15 cellular contexts compared by ENCODE assay signal in the genomic region with DNA sequence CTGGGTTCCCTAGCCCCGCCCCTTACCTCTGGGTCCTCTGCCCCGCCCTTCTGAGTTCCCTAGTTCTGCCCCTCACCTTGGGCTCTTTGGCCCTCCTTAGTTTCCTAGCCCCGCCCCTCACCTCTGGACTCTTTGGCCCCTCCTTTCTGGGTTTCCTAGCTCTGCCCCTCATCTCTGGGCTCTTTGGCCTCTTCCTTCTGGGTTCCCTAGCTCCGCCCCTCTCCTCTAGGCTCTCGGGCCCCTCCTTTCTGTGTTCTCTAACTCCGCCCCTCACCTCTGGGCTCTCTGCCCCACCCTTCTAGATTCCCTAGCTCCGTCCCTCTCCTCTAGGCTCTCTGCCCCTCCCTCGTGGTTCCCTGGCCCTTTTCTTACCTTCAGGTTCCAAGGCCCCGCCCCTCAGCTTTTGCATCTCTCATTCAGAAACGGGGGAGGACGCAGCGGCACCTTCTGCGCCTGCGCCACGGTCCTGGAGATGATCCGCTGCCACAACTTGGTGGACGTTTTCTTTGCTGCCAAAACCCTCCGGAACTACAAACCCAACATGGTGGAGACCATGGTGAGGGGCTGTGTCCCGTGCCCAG.
DNase-seq lines count a peak whose midpoint lies in the region; ATAC-seq, FAIRE-seq and TF ChIP-seq lines count a peak whose summit lies in the region.
"Had no signal": no experiment of that assay in that cellular context is flagged by ENCODE, and none has a peak within 500 bp of the region (broad histone marks: within the 10 kb centered on the region; RNA-seq: fewer than 3 reads in every experiment).

No MANE protein-coding gene starts in this region.

- H3K36me3 ChIP-seq in ES-I3 (ENCODE audit: insufficient read depth, low read length) (no peaks in the 10 kb centered on the region), endothelial cell of umbilical vein (ENCODE audit: control insufficient read depth in 2 of 2, extremely low read depth in 1 of 2, insufficient read depth in 2 of 2, low read length in 2 of 2) (no peaks in the 10 kb centered on the region), mucosa of descending colon (ENCODE audit: low read depth) (no peaks in the 10 kb centered on the region)
- H3K36me3 ChIP-seq in naive thymus-derived CD4-positive, alpha-beta T cell (ENCODE audit: control insufficient read depth in 2 of 3, insufficient read depth in 3 of 3, low read length in 3 of 3), result no peaks in the 10 kb centered on the region
- H3K36me3 ChIP-seq in effector memory CD4-positive, alpha-beta T cell (ENCODE audit: control insufficient read depth, insufficient read depth, low read length), result no peaks in the 10 kb centered on the region

- CTCF ChIA-PET in endothelial cell of umbilical vein (lab: Charles Lee), result no interaction called here
- CTCF ChIA-PET in naive thymus-derived CD4-positive, alpha-beta T cell (lab: Charles Lee), result no interaction called here

- H2AFZ ChIP-seq in endothelial cell of umbilical vein (ENCODE audit: low read depth, low read length), result peak overlapping the region; percentile 31

- ATAC-seq in mucosa of descending colon, result peak; percentile 71
- no peak for ATAC-seq in naive thymus-derived CD4-positive, alpha-beta T cell
- no peak for ATAC-seq in HG03280 (IDR thresholded peaks at IDR 0.05; ENCODE audit: unreplicated experiment)

- peaks cover 6% of the 10 kb centered on the region; the same call in 1 of the 2 replicates for H3K4me1 ChIP-seq in ES-I3 (ENCODE audit: insufficient read depth, low read length)
- no peaks in the 10 kb centered on the region for H3K4me1 ChIP-seq in endothelial cell of umbilical vein (ENCODE audit: control insufficient read depth, extremely low read depth, insufficient read depth, low read length)
- H3K4me1 ChIP-seq in mucosa of descending colon (ENCODE audit: low read depth), result no peaks in the 10 kb centered on the region
- no peaks in the 10 kb centered on the region for H3K4me1 ChIP-seq in naive thymus-derived CD4-positive, alpha-beta T cell (ENCODE audit: control insufficient read depth in 2 of 2, insufficient read depth in 2 of 2, low read length in 2 of 2)
- no peaks in the 10 kb centered on the region for H3K4me1 ChIP-seq in effector memory CD4-positive, alpha-beta T cell (ENCODE audit: control insufficient read depth, insufficient read depth, low read length, poor library complexity, severe bottlenecking)

- peaks cover 0 to 7% (median 1%) of the 10 kb centered on the region in 5 donors for H3K27me3 Mint-ChIP-seq in naive thymus-derived CD4-positive, alpha-beta T cell

- H3K9me3 ChIP-seq in ES-I3 (ENCODE audit: control insufficient read depth, insufficient read depth, low read length) (no peaks in the 10 kb centered on the region), endothelial cell of umbilical vein (replicated peaks; ENCODE audit: control insufficient read depth, insufficient read depth, low read length) (no peaks in the 10 kb centered on the region), mucosa of descending colon (no peaks in the 10 kb centered on the region)
- H3K9me3 ChIP-seq in naive thymus-derived CD4-positive, alpha-beta T cell (ENCODE audit: control insufficient read depth in 2 of 3, low read length in 3 of 3), result no peaks in the 10 kb centered on the region
- no peaks in the 10 kb centered on the region for H3K9me3 ChIP-seq in effector memory CD4-positive, alpha-beta T cell (ENCODE audit: control insufficient read depth, low read length)

- H3K4me1 Mint-ChIP-seq in naive thymus-derived CD4-positive, alpha-beta T cell, result no peaks in the 10 kb centered on the region

- DNase-seq in NB4 (ENCODE audit: low read depth) (peak; percentile 11), endothelial cell of umbilical vein (ENCODE audit: low read depth, low spot score) (no peak), mucosa of descending colon (peak in 2 of 3 donors; percentile 51 to 53), 8988T (no peak)
- DNase-seq in naive thymus-derived CD4-positive, alpha-beta T cell, result no peak
- DNase-seq in effector memory CD4-positive, alpha-beta T cell, result no peak
- DNase-seq: activated CD4-positive, alpha-beta T cell treated with anti-CD3 and anti-CD28 coated beads, Interleukin-2, amount 50 U/mL, for 1 hour; cortex of kidney; EL; kidney glomerular epithelial cell had no signal

- BruUV-seq in endothelial cell of umbilical vein (replicated peaks; lab: Mats Ljungman, UMichigan), result no TSS peak

- no peaks in the 10 kb centered on the region for H4K20me1 ChIP-seq in endothelial cell of umbilical vein (replicated peaks; ENCODE audit: control insufficient read depth, extremely low read depth, insufficient read depth, low read length)

- H3K27ac ChIP-seq in endothelial cell of umbilical vein (ENCODE audit: insufficient read depth, low read depth, low read length), result no peak overlapping the region
- H3K27ac ChIP-seq in naive thymus-derived CD4-positive, alpha-beta T cell (ENCODE audit: low read depth, low read length), result no peak overlapping the region
- H3K27ac ChIP-seq in effector memory CD4-positive, alpha-beta T cell (ENCODE audit: insufficient read depth, low read length, poor library complexity, severe bottlenecking), result no peak overlapping the region

- no peaks in the 10 kb centered on the region for H3K36me3 Mint-ChIP-seq in naive thymus-derived CD4-positive, alpha-beta T cell

- no peaks in the 10 kb centered on the region for H3K9me1 ChIP-seq in endothelial cell of umbilical vein (replicated peaks; ENCODE audit: control insufficient read depth, extremely low read depth, insufficient read depth, low read length)

- no peak overlapping the region for H3K27ac Mint-ChIP-seq in naive thymus-derived CD4-positive, alpha-beta T cell
- H3K27ac Mint-ChIP-seq: stimulated activated naive CD8-positive, alpha-beta T cell treated with anti-CD3 and anti-CD28 coated beads, Interleukin-15, Interleukin-2, amounts not matched to agents 100 ng/mL and 50 ng/mL, for 24 hours; T-helper 1 cell treated with Interleukin-12 subunit alpha and Interleukin-12 subunit beta and Interleukin-4 antibody, amounts not matched to agents 30 μg/mL and 1 μg/mL, for 36 hours had no signal

- peak overlapping the region; percentile 54; the same call in 1 of the 2 replicates for H3K9ac ChIP-seq in ES-I3 (ENCODE audit: low read depth, low read length)
- H3K9ac ChIP-seq in endothelial cell of umbilical vein (replicated peaks; ENCODE audit: extremely low read depth, insufficient read depth, low read length), result no peak overlapping the region

- H3K79me2 ChIP-seq in endothelial cell of umbilical vein (ENCODE audit: control insufficient read depth, insufficient read depth, low read length), result no peaks in the 10 kb centered on the region

- POLR2A ChIA-PET in endothelial cell of umbilical vein (lab: Charles Lee), result no interaction called here
- POLR2A ChIA-PET in naive thymus-derived CD4-positive, alpha-beta T cell (lab: Charles Lee), result no interaction called here

- FAIRE-seq in endothelial cell of umbilical vein (lab: Jason Lieb, UNC), result no peak

- TF ChIP-seq CTCF in NB4 (IDR thresholded peaks at IDR 0.05; ENCODE audit: low read depth, low read length), result no peak
- no peak for TF ChIP-seq CTCF in endothelial cell of umbilical vein (IDR thresholded peaks at IDR 0.05; ENCODE audit: extremely low read depth in 1 of 2, insufficient read depth in 1 of 2, low read depth in 1 of 2, low read length in 2 of 2)
- TF ChIP-seq CTCF in mucosa of descending colon (IDR thresholded peaks at IDR 0.05), result no peak

- H3K27me3 ChIP-seq in endothelial cell of umbilical vein (ENCODE audit: control insufficient read depth in 2 of 2, insufficient read depth in 2 of 2, low read length in 2 of 2), result no peaks in the 10 kb centered on the region
- no peaks in the 10 kb centered on the region for H3K27me3 ChIP-seq in naive thymus-derived CD4-positive, alpha-beta T cell (ENCODE audit: control insufficient read depth in 2 of 2, insufficient read depth in 2 of 2, low read length in 2 of 2)
- no peaks in the 10 kb centered on the region for H3K27me3 ChIP-seq in effector memory CD4-positive, alpha-beta T cell (replicated peaks; ENCODE audit: control insufficient read depth, insufficient read depth, low read length, poor library complexity, severe bottlenecking)

- no peak overlapping the region for H3K4me2 ChIP-seq in endothelial cell of umbilical vein (ENCODE audit: insufficient read depth, low read length)

- no peak overlapping the region for H3K4me3 ChIP-seq in NB4 (ENCODE audit: low read depth, low read length)
- H3K4me3 ChIP-seq in endothelial cell of umbilical vein (replicated peaks in 1 of 3; ENCODE audit: insufficient read depth in 1 of 3, low read depth in 1 of 3, low read length in 3 of 3), result no peak overlapping the region
- no peak overlapping the region for H3K4me3 ChIP-seq in mucosa of descending colon
- H3K4me3 ChIP-seq in naive thymus-derived CD4-positive, alpha-beta T cell (ENCODE audit: low read length), result no peak overlapping the region
- no peak overlapping the region for H3K4me3 ChIP-seq in effector memory CD4-positive, alpha-beta T cell (ENCODE audit: insufficient read depth, low read depth, low read length, poor library complexity, severe bottlenecking)

- no peak overlapping the region for H3K4me3 Mint-ChIP-seq in naive thymus-derived CD4-positive, alpha-beta T cell
- H3K4me3 Mint-ChIP-seq: stimulated activated naive CD8-positive, alpha-beta T cell treated with anti-CD3 and anti-CD28 coated beads, Interleukin-15, Interleukin-2, amounts not matched to agents 100 ng/mL and 50 ng/mL, for 24 hours; T-helper 1 cell treated with Interleukin-12 subunit alpha and Interleukin-12 subunit beta and Interleukin-4 antibody, amounts not matched to agents 30 μg/mL and 1 μg/mL, for 36 hours had no signal

- intact Hi-C loops in endothelial cell of umbilical vein (cut with micrococcal nuclease), result no loop called here
- intact Hi-C loops in mucosa of descending colon (cut with DNase I, micrococcal nuclease), result no loop called here
- intact Hi-C loops in naive thymus-derived CD4-positive, alpha-beta T cell (cut with micrococcal nuclease), result no loop called here

- no peaks in the 10 kb centered on the region for H3K9me3 Mint-ChIP-seq in naive thymus-derived CD4-positive, alpha-beta T cell
- H3K9me3 Mint-ChIP-seq: nephron; stimulated activated naive CD8-positive, alpha-beta T cell treated with anti-CD3 and anti-CD28 coated beads, Interleukin-15, Interleukin-2, amounts not matched to agents 100 ng/mL and 50 ng/mL, for 24 hours; T-helper 1 cell treated with Interleukin-12 subunit alpha and Interleukin-12 subunit beta and Interleukin-4 antibody, amounts not matched to agents 30 μg/mL and 1 μg/mL, for 36 hours had no signal

- dilution Hi-C loops in endothelial cell of umbilical vein (cut with MboI; ENCODE audit: extremely low pct_ligation_motif_present, low sequenced_read_pairs), result no loop called here

- TF ChIP-seq POLR2A in NB4 (IDR thresholded peaks at IDR 0.05; ENCODE audit: extremely low read depth, insufficient read length), result no peak
- TF ChIP-seq POLR2A in endothelial cell of umbilical vein (IDR thresholded peaks at IDR 0.05; ENCODE audit: low read depth, low read length), result no peak

TF ChIP-seq in endothelial cell of umbilical vein, 7 proteins besides CTCF, POLR2A, EP300 and RAD21 (continues in another document):
- no peak for TF ChIP-seq MYC (IDR thresholded peaks at IDR 0.05; ENCODE audit: low read depth, low read length)
- TF ChIP-seq FOS (IDR thresholded peaks at IDR 0.05; ENCODE audit: borderline replicate concordance, insufficient read depth, low read length), result no peak

Comparison
In these comparisons a context has a peak if more than half of its experiments do, and no peak if none do; other contexts are left out.
1. DNase-seq: peak in NB4 (single experiment) and mucosa of descending colon (2 of 3); none in endothelial cell of umbilical vein (single experiment), 8988T (single experiment), naive thymus-derived CD4-positive, alpha-beta T cell (0 of 9) and effector memory CD4-positive, alpha-beta T cell (0 of 3).